Comparison of ENCODE assay signal across 16 cellular contexts in genomic region chr1:89957063-89957462, GRCh38. TPM values are rescaled to one million over a fixed set of nuclear protein-coding genes. Genes with fewer than 3 reads are reported as not detected.
DNase-seq lines count a peak whose midpoint lies in the region; ATAC-seq and TF ChIP-seq lines count a peak whose summit lies in the region.
"Had no signal": no experiment of that assay in that cellular context is flagged by ENCODE, and none has a peak within 500 bp of the region (broad histone marks: within the 10 kb centered on the region; RNA-seq: fewer than 3 reads in every experiment).

No MANE protein-coding gene starts in this region.

- peak; percentile 89 to 92 for ATAC-seq in natural killer cell treated with Interleukin-12 subunit alpha and Interleukin-12 subunit beta and Interleukin-15 and Interleukin-18, amount 100 ng/mL, for 72 hours
- ATAC-seq in HG03045 (IDR thresholded peaks at IDR 0.05; ENCODE audit: unreplicated experiment) (no peak), HG03442 (IDR thresholded peaks at IDR 0.05; ENCODE audit: unreplicated experiment) (no peak)

- TF ChIP-seq CTCF in OCI-LY7 (conservative IDR thresholded peaks at IDR 0.05; ENCODE audit: low read length) (no peak), mammary epithelial cell (conservative IDR thresholded peaks at IDR 0.05 in 1 of 2, IDR thresholded peaks at IDR 0.05 in 1 of 2; ENCODE audit: extremely low read depth in 1 of 2, insufficient read depth in 1 of 2, low read depth in 1 of 2, low read length in 2 of 2) (no peak)

- H3K4me1 Mint-ChIP-seq in natural killer cell treated with Interleukin-12 subunit alpha and Interleukin-12 subunit beta and Interleukin-15 and Interleukin-18, amount 100 ng/mL, for 72 hours (ENCODE audit: low read depth in 2 of 2), result peaks cover 20 to 28% of the 10 kb centered on the region in 2 donors

- intact Hi-C loops in OCI-LY7 (cut with micrococcal nuclease; ENCODE audit: unreplicated experiment) (no loop called here), mammary epithelial cell (cut with micrococcal nuclease) (no loop called here)

- H3K9me2 ChIP-seq in OCI-LY7 (ENCODE audit: insufficient read depth, low read length), result no peaks in the 10 kb centered on the region

- no peaks in the 10 kb centered on the region for H3K27me3 ChIP-seq in mammary epithelial cell (ENCODE audit: insufficient read depth, low read length)
- H3K27me3 ChIP-seq: cardiac muscle cell, tibial artery had no signal

- H3K9ac ChIP-seq in mammary epithelial cell (ENCODE audit: insufficient read depth, low read length), result no peak overlapping the region

- CTCF ChIA-PET in OCI-LY7 (lab: Charles Lee; ENCODE audit: unreplicated experiment) (no interaction called here), mammary epithelial cell (lab: Charles Lee; ENCODE audit: low non-redundant PET) (no interaction called here)

- dilution Hi-C loops in mammary epithelial cell (cut with HindIII; ENCODE audit: low sequenced_read_pairs), result no loop called here

- H4K20me1 ChIP-seq in OCI-LY7 (ENCODE audit: insufficient read depth, low read length) (no peaks in the 10 kb centered on the region), mammary epithelial cell (ENCODE audit: insufficient read depth, low read length) (no peaks in the 10 kb centered on the region)

- H3K4me3 ChIP-seq in OCI-LY7 (ENCODE audit: low read depth, low read length, poor library complexity, severe bottlenecking) (no peak overlapping the region), mammary epithelial cell (replicated peaks in 1 of 3; ENCODE audit: insufficient read depth in 1 of 3, low read depth in 2 of 3, low read length in 3 of 3) (no peak overlapping the region)
- H3K4me3 ChIP-seq: cardiac muscle cell, tibial artery had no signal

- peak overlapping the region in 1 of 2 donors; percentile 1 for H3K27ac Mint-ChIP-seq in natural killer cell treated with Interleukin-12 subunit alpha and Interleukin-12 subunit beta and Interleukin-15 and Interleukin-18, amount 100 ng/mL, for 72 hours

- no peaks in the 10 kb centered on the region for H3K79me2 ChIP-seq in OCI-LY7 (ENCODE audit: insufficient read depth, low read depth, low read length)
- H3K79me2 ChIP-seq in mammary epithelial cell (ENCODE audit: insufficient read depth, low read length), result no peaks in the 10 kb centered on the region

- WGBS in mammary epithelial cell (ENCODE audit: low coverage, missing lambda C conversion rate), result 7% methylated on average over 1 of the region's 1 CpG

- no peaks in the 10 kb centered on the region for H3K27me3 Mint-ChIP-seq in natural killer cell treated with Interleukin-12 subunit alpha and Interleukin-12 subunit beta and Interleukin-15 and Interleukin-18, amount 100 ng/mL, for 72 hours

- in situ Hi-C loops in mammary epithelial cell (cut with MboI; ENCODE audit: low sequenced_read_pairs in 2 of 2), result loop anchor here in 1 of 2 donors (10.0 kb wide), 1 partner anchor 112 kb away; no protein-coding TSS in a partner anchor

- H3K9me3 ChIP-seq in OCI-LY7 (ENCODE audit: low read length), result no peaks in the 10 kb centered on the region
- no peaks in the 10 kb centered on the region for H3K9me3 ChIP-seq in mammary epithelial cell (replicated peaks; ENCODE audit: insufficient read depth, low read length)
- H3K9me3 ChIP-seq: tibial artery had no signal

- POLR2A ChIA-PET in OCI-LY7 (lab: Charles Lee), result interaction anchor here (0.5 to 1.4 kb wide), 3 partner anchors 83 to 1221 kb away, joined by 3 to 4 read pairs (median 3); no protein-coding TSS in a partner anchor

- H3K27ac ChIP-seq in OCI-LY7 (ENCODE audit: low read depth, low read length, poor library complexity, severe bottlenecking), result no peak overlapping the region
- no peak overlapping the region for H3K27ac ChIP-seq in mammary epithelial cell (ENCODE audit: insufficient read depth, low read depth, low read length)
- H3K27ac ChIP-seq: 22Rv1, cardiac muscle cell, tibial artery had no signal

- H2AFZ ChIP-seq in OCI-LY7 (ENCODE audit: low read length), result peak overlapping the region; percentile 1; the same call in 1 of the 2 replicates
- peak overlapping the region; percentile 81 for H2AFZ ChIP-seq in mammary epithelial cell (ENCODE audit: low read depth, low read length)

- no peaks in the 10 kb centered on the region for H3K36me3 Mint-ChIP-seq in natural killer cell treated with Interleukin-12 subunit alpha and Interleukin-12 subunit beta and Interleukin-15 and Interleukin-18, amount 100 ng/mL, for 72 hours

- H3K36me3 ChIP-seq in OCI-LY7 (ENCODE audit: insufficient read depth, low read length) (no peaks in the 10 kb centered on the region), mammary epithelial cell (ENCODE audit: insufficient read depth, low read length) (no peaks in the 10 kb centered on the region)
- H3K36me3 ChIP-seq: cardiac muscle cell, tibial artery had no signal

- peaks cover 12% of the 10 kb centered on the region for H3K4me1 ChIP-seq in OCI-LY7 (ENCODE audit: insufficient read depth, low read length, poor library complexity, severe bottlenecking)
- H3K4me1 ChIP-seq in mammary epithelial cell (ENCODE audit: insufficient read depth, low read length), result peaks cover 25% of the 10 kb centered on the region
- H3K4me1 ChIP-seq: tibial artery had no signal

- H3K4me2 ChIP-seq in OCI-LY7 (ENCODE audit: low read length), result no peak overlapping the region
- H3K4me2 ChIP-seq in mammary epithelial cell (ENCODE audit: insufficient read depth, low read depth, low read length), result peak overlapping the region; percentile 48

- H3K9me3 Mint-ChIP-seq in natural killer cell treated with Interleukin-12 subunit alpha and Interleukin-12 subunit beta and Interleukin-15 and Interleukin-18, amount 100 ng/mL, for 72 hours, result no peaks in the 10 kb centered on the region

- H3K4me3 Mint-ChIP-seq in natural killer cell treated with Interleukin-12 subunit alpha and Interleukin-12 subunit beta and Interleukin-15 and Interleukin-18, amount 100 ng/mL, for 72 hours, result peak overlapping the region; percentile 46

- BruUV-seq in OCI-LY7 (replicated peaks; lab: Mats Ljungman, UMichigan) (no TSS peak), mammary epithelial cell (replicated peaks; lab: Mats Ljungman, UMichigan) (no TSS peak)

- peak; percentile 7 for DNase-seq in NK-92 treated with Interleukin-12 subunit alpha and Interleukin-12 subunit beta, amount 100 ng/mL, for 24 hours (lab: John Stamatoyannopoulos, UW)
- DNase-seq in NK-92 (lab: John Stamatoyannopoulos, UW; ENCODE audit: unreplicated experiment) (no peak), OCI-LY7 (ENCODE audit: low spot score) (no peak), mammary epithelial cell (peak; percentile 33)
- DNase-seq in natural killer cell treated with Interleukin-12 subunit alpha and Interleukin-12 subunit beta and Interleukin-15 and Interleukin-18, amount 100 ng/mL, for 72 hours (ENCODE audit: low spot score), result no peak
- no peak for DNase-seq in effector CD4-positive, alpha-beta T cell
- DNase-seq: activated CD8-positive, alpha-beta memory T cell treated with anti-CD3 and anti-CD28 coated beads, Interleukin-2, amount 50 U/mL, for 48 hours; DMS153; H7; NCI-H187; NCI-H82; tibial artery had no signal

RNA-seq across cellular contexts. Expression of gene ZNF326, which starts 37.8 kb away (rescaled TPM):
- total RNA-seq in OCI-LY7 (2014; rRNA removed; shearing (Covaris generic)), result 10.5 and 11.5 TPM in 2 replicates
- total RNA-seq in OCI-LY7 (2022), result 43.5 and 45.5 TPM in 2 replicates
- total RNA-seq in mammary epithelial cell, result 10 to 100 TPM; 12.7 to 26.8 TPM
- 8.6 TPM for polyA plus RNA-seq in mammary epithelial cell
- 7.4 TPM for polyA minus RNA-seq in mammary epithelial cell
- total RNA-seq in natural killer cell treated with Interleukin-12 subunit alpha and Interleukin-12 subunit beta and Interleukin-15 and Interleukin-18, amount 100 ng/mL, for 72 hours, result 10 to 100 TPM; 19.9 to 21.0 TPM

Comparison
In these comparisons a context has a peak if more than half of its experiments do, and no peak if none do; other contexts are left out.
1. DNase-seq: peak in NK-92 treated with Interleukin-12 subunit alpha and Interleukin-12 subunit beta, amount 100 ng/mL, for 24 hours (single experiment) and mammary epithelial cell (single experiment); none in NK-92 (single experiment), OCI-LY7 (single experiment), natural killer cell treated with Interleukin-12 subunit alpha and Interleukin-12 subunit beta and Interleukin-15 and Interleukin-18, amount 100 ng/mL, for 72 hours (single experiment) and effector CD4-positive, alpha-beta T cell (single experiment).
2. ATAC-seq: peak in natural killer cell treated with Interleukin-12 subunit alpha and Interleukin-12 subunit beta and Interleukin-15 and Interleukin-18, amount 100 ng/mL, for 72 hours (2 of 2); none in HG03045 (single experiment) and HG03442 (single experiment).